In the genomic region with DNA sequence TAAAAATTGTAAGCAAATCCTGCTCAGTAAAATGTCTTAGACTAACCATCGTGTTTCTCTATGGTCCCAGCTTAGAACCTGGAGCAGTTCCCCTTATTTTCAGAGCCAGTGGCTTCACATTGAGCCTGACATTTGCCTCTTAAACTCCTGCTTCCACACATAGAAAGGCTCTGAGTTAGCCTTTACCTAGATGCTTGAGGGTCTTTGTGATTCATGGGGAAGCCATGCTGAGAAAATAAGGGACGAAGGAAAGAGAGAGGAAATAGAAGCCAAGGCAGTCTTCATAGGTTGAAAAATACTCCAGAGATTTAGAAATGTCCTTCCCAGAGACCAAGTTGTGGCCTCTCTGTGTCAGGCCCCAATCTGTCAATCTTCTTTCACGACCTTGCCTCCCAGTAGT, we compare ENCODE assay signal across 19 cellular contexts. TPM values are rescaled to one million over a fixed set of nuclear protein-coding genes. Genes with fewer than 3 reads are reported as not detected.
A peak's percentile ranks its signal among the peaks of the same experiment; 100 is the strongest.
DNase-seq lines count a peak whose midpoint lies in the region; ATAC-seq and TF ChIP-seq lines count a peak whose summit lies in the region.
"Had no signal": no experiment of that assay in that cellular context is flagged by ENCODE, and none has a peak within 500 bp of the region (broad histone marks: within the 10 kb centered on the region; RNA-seq: fewer than 3 reads in every experiment).

No MANE protein-coding gene starts in this region.

- H3K27me3 ChIP-seq in H9 (ENCODE audit: insufficient read depth, low read length) = no peaks in the 10 kb centered on the region
- no peaks in the 10 kb centered on the region for H3K27me3 ChIP-seq in OCI-LY3 (ENCODE audit: low read depth, low read length)
- H3K27me3 ChIP-seq in endodermal cell (ENCODE audit: control insufficient read depth, insufficient read depth, low read length, poor library complexity, severe bottlenecking) = no peaks in the 10 kb centered on the region
- H3K27me3 ChIP-seq in lower lobe of right lung (ENCODE audit: low read depth) = no peaks in the 10 kb centered on the region
- no peaks in the 10 kb centered on the region for H3K27me3 ChIP-seq in right atrium auricular region
- H3K27me3 ChIP-seq: SJSA1 had no signal

- H3K4me2 ChIP-seq in H9 (ENCODE audit: insufficient read depth, insufficient read length, low read length) (no peak overlapping the region), OCI-LY3 (ENCODE audit: low read length) (peak overlapping the region; percentile 47)

- no peak overlapping the region for H3K4ac ChIP-seq in H9 (ENCODE audit: low read depth, low read length)

- H3K4me3 ChIP-seq in OCI-LY3 (ENCODE audit: low read length) = no peak overlapping the region
- no peak overlapping the region for H3K4me3 ChIP-seq in endodermal cell (ENCODE audit: low read length)
- no peak overlapping the region for H3K4me3 ChIP-seq in lower lobe of right lung
- no peak overlapping the region for H3K4me3 ChIP-seq in right atrium auricular region
- H3K4me3 ChIP-seq: SJSA1 had no signal

- H4K5ac ChIP-seq in H9 (ENCODE audit: insufficient read length, low read depth, low read length) = no peak overlapping the region

- intact Hi-C loops in lower lobe of right lung (cut with DNase I) = no loop called here

- H3K23me2 ChIP-seq in H9 (ENCODE audit: insufficient read length, low read depth, low read length, poor library complexity, severe bottlenecking) = no peaks in the 10 kb centered on the region

- no peak overlapping the region for H2BK15ac ChIP-seq in H9 (ENCODE audit: low read depth, low read length)

- TF ChIP-seq CTCF in H9 (conservative IDR thresholded peaks at IDR 0.05) = no peak
- no peak for TF ChIP-seq CTCF in OCI-LY3 (IDR thresholded peaks at IDR 0.05; ENCODE audit: low read depth, low read length)
- TF ChIP-seq CTCF in endodermal cell (conservative IDR thresholded peaks at IDR 0.05) = no peak
- TF ChIP-seq CTCF in lower lobe of right lung (IDR thresholded peaks at IDR 0.05) = no peak
- TF ChIP-seq CTCF in right atrium auricular region (IDR thresholded peaks at IDR 0.05) = no peak

- ATAC-seq in lower lobe of right lung (no peak), HG03571 (IDR thresholded peaks at IDR 0.05; ENCODE audit: unreplicated experiment) (no peak), GM18505 (IDR thresholded peaks at IDR 0.05; ENCODE audit: unreplicated experiment) (no peak)
- ATAC-seq in stimulated activated naive CD8-positive, alpha-beta T cell treated with anti-CD3 and anti-CD28 coated beads, Interleukin-15, Interleukin-2, amounts not matched to agents 100 U/mL and 50 U/mL, for 24 hours = no peak
- ATAC-seq: PC-3 had no signal

- H3K27ac ChIP-seq in H9 (ENCODE audit: insufficient read length, low read depth, low read length) = no peak overlapping the region
- peak overlapping the region; percentile 78 for H3K27ac ChIP-seq in OCI-LY3 (ENCODE audit: low read length)
- H3K27ac ChIP-seq in endodermal cell (ENCODE audit: low read depth, low read length) = no peak overlapping the region
- peak overlapping the region; percentile 41 for H3K27ac ChIP-seq in lower lobe of right lung
- H3K27ac ChIP-seq in right atrium auricular region = no peak overlapping the region
- H3K27ac ChIP-seq: SJSA1 had no signal

- no CpG with 5 or more reads among the region's 3 CpGs for WGBS in H9 (ENCODE audit: extremely low coverage, insufficient read length, low lambda C conversion rate)
- 44 to 70% methylated on average over 3 of the region's 3 CpGs for WGBS in endodermal cell (ENCODE audit: insufficient coverage in 1 of 2, insufficient read length in 1 of 2), 2 experiments

- no peak overlapping the region for H3K23ac ChIP-seq in H9 (ENCODE audit: insufficient read length, low read depth, low read length)

- H3K36me3 ChIP-seq in OCI-LY3 (replicated peaks; ENCODE audit: low read depth, low read length) (no peaks in the 10 kb centered on the region), endodermal cell (ENCODE audit: control insufficient read depth, insufficient read depth, low read length) (no peaks in the 10 kb centered on the region), lower lobe of right lung (no peaks in the 10 kb centered on the region), right atrium auricular region (no peaks in the 10 kb centered on the region)
- H3K36me3 ChIP-seq: SJSA1 had no signal

- no peak overlapping the region for H3T11ph ChIP-seq in H9 (ENCODE audit: low read length)

- no peak overlapping the region for H3K14ac ChIP-seq in H9 (ENCODE audit: insufficient read depth, low read length)

- no peak overlapping the region for H2BK120ac ChIP-seq in H9 (ENCODE audit: low read depth, low read length, poor library complexity, severe bottlenecking)

- no peak overlapping the region for H3K18ac ChIP-seq in H9 (ENCODE audit: insufficient read length, low read depth, low read length)

- H4K91ac ChIP-seq in H9 (ENCODE audit: insufficient read length, low read depth, low read length) = no peak overlapping the region

- no peak overlapping the region for H3K9ac ChIP-seq in H9 (ENCODE audit: extremely low read depth, insufficient read length, low read length)
- peak overlapping the region; percentile 32; the same call in 1 of the 2 replicates for H3K9ac ChIP-seq in OCI-LY3 (ENCODE audit: low read length)
- H3K9ac ChIP-seq in endodermal cell (ENCODE audit: extremely low read depth, low read length, poor library complexity, severe bottlenecking) = no peak overlapping the region

- H3K4me1 Mint-ChIP-seq in H9 (peaks cover 10 to 14% of the 10 kb centered on the region in 2 experiments), endodermal cell (no peaks in the 10 kb centered on the region)

- no peak overlapping the region for H2AK5ac ChIP-seq in H9 (ENCODE audit: insufficient read length, low read length)

- H3K27ac Mint-ChIP-seq in H9 = peak overlapping the region; percentile 12 to 97 (median 84); a peak in 6 of 7 replicates
- peak overlapping the region; percentile 67 for H3K27ac Mint-ChIP-seq in endodermal cell
- H3K27ac Mint-ChIP-seq: CD4-positive, CD25-positive, alpha-beta regulatory T cell had no signal

- H3K27me3 Mint-ChIP-seq in H9 (ENCODE audit: low read depth) (no peaks in the 10 kb centered on the region), endodermal cell (ENCODE audit: insufficient read depth) (no peaks in the 10 kb centered on the region)
- H3K27me3 Mint-ChIP-seq: CD4-positive, CD25-positive, alpha-beta regulatory T cell had no signal

- H3K9me3 ChIP-seq in H9 (ENCODE audit: control insufficient read depth, low read depth, low read length) (no peaks in the 10 kb centered on the region), OCI-LY3 (ENCODE audit: insufficient read depth, low read length) (no peaks in the 10 kb centered on the region), endodermal cell (ENCODE audit: control insufficient read depth, low read length) (no peaks in the 10 kb centered on the region), lower lobe of right lung (no peaks in the 10 kb centered on the region), right atrium auricular region (no peaks in the 10 kb centered on the region)
- H3K9me3 ChIP-seq: Caco-2, SJSA1 had no signal

- H3K79me2 ChIP-seq in H9 (ENCODE audit: insufficient read depth, low read length) (no peaks in the 10 kb centered on the region), OCI-LY3 (ENCODE audit: low read length) (no peaks in the 10 kb centered on the region)

- H4K8ac ChIP-seq in H9 (replicated peaks; ENCODE audit: insufficient read length, low read depth, low read length) = no peak overlapping the region

- H2BK12ac ChIP-seq in H9 (ENCODE audit: insufficient read length, low read depth, low read length) = no peak overlapping the region

- no peak overlapping the region for H3K56ac ChIP-seq in H9 (ENCODE audit: insufficient read length, low read depth, low read length)

- H3K4me1 ChIP-seq in H9 (ENCODE audit: insufficient read depth, low read length) = peaks cover 5% of the 10 kb centered on the region; the same call in 1 of the 2 replicates
- H3K4me1 ChIP-seq in OCI-LY3 (ENCODE audit: low read length) = peaks cover 61% of the 10 kb centered on the region
- H3K4me1 ChIP-seq in endodermal cell (ENCODE audit: control insufficient read depth, insufficient read depth, low read length) = no peaks in the 10 kb centered on the region
- H3K4me1 ChIP-seq in lower lobe of right lung = peaks cover 9% of the 10 kb centered on the region
- H3K4me1 ChIP-seq in right atrium auricular region = peaks cover 0 to 11% of the 10 kb centered on the region in 2 donors
- H3K4me1 ChIP-seq: Caco-2 had no signal

- H4K20me1 ChIP-seq in H9 (ENCODE audit: control insufficient read depth, insufficient read depth, insufficient read length) (no peaks in the 10 kb centered on the region), OCI-LY3 (ENCODE audit: insufficient read depth, low read length) (no peaks in the 10 kb centered on the region)

- peak; percentile 41 for DNase-seq in H9
- peak; percentile 48 for DNase-seq in endodermal cell
- DNase-seq in lower lobe of right lung = no peak
- DNase-seq in right atrium auricular region (ENCODE audit: low spot score) = no peak
- DNase-seq in stimulated activated naive CD8-positive, alpha-beta T cell treated with anti-CD3 and anti-CD28 coated beads, Interleukin-15, Interleukin-2, amounts not matched to agents 100 U/mL and 50 U/mL, for 24 hours = no peak
- DNase-seq: ACHN; AML-193; Caco-2; CD4-positive, CD25-positive, alpha-beta regulatory T cell; NCI-H1436; NCI-H2029 treated with DMSO at 0.1 percent for 48 hours; NCI-H2171 treated with DMSO at 0.1 percent for 48 hours; NCI-H446 treated with DMSO at 0.1 percent for 48 hours; NK-92 treated with Interleukin-12 subunit alpha and Interleukin-12 subunit beta, amount 100 ng/mL, for 24 hours; PC-3 had no signal

- H3K9me3 Mint-ChIP-seq in H9 = peaks cover 14 to 18% of the 10 kb centered on the region in 2 experiments
- H3K9me3 Mint-ChIP-seq in endodermal cell = peaks cover 17% of the 10 kb centered on the region
- H3K9me3 Mint-ChIP-seq: CD4-positive, CD25-positive, alpha-beta regulatory T cell had no signal

- H3K36me3 Mint-ChIP-seq in H9 (ENCODE audit: insufficient read depth in 1 of 3, low read depth in 3 of 3) = peaks cover 6 to 19% (median 12%) of the 10 kb centered on the region in 3 experiments; a peak in 6 of 7 replicates
- peaks cover 11% of the 10 kb centered on the region for H3K36me3 Mint-ChIP-seq in endodermal cell (ENCODE audit: low read depth)
- H3K36me3 Mint-ChIP-seq: CD4-positive, CD25-positive, alpha-beta regulatory T cell had no signal

- no peak overlapping the region for H2BK20ac ChIP-seq in H9 (ENCODE audit: low read depth, low read length, poor library complexity, severe bottlenecking)

- H3K4me3 Mint-ChIP-seq in H9 (0 out of 5 replicates have a peak overlapping the region, but pooled peaks of 1 of the 2 experiments have one; percentile 3), endodermal cell (no peak overlapping the region)
- H3K4me3 Mint-ChIP-seq: CD4-positive, CD25-positive, alpha-beta regulatory T cell had no signal

- no peak overlapping the region for H2BK5ac ChIP-seq in H9 (ENCODE audit: insufficient read length, low read length)

- H3K79me1 ChIP-seq in H9 (ENCODE audit: insufficient read depth, low read depth, low read length, poor library complexity, severe bottlenecking) = no peaks in the 10 kb centered on the region

- H2AFZ ChIP-seq in H9 (ENCODE audit: low read length) (no peak overlapping the region), OCI-LY3 (ENCODE audit: low read depth, low read length) (peak overlapping the region; percentile 2; the same call in 1 of the 2 replicates)

- TF ChIP-seq POLR2A in GM18505 (IDR thresholded peaks at IDR 0.05; ENCODE audit: borderline replicate concordance, extremely low read depth, insufficient read depth, insufficient read length) = no peak

RNA-seq across cellular contexts. Expression of a gene that starts 16.1 kb away (rescaled TPM):
- 17.3 and 18.3 TPM in 2 replicates for total RNA-seq in H9 (2021)
- 10 to 100 TPM; 17.8 to 23.6 TPM for total RNA-seq in endodermal cell
- polyA plus RNA-seq in endodermal cell (2013, experiment 1 of 2) = 17.2 TPM
- 16.8 TPM for polyA plus RNA-seq in endodermal cell (2013, experiment 2 of 2)
- 17.9 TPM for total RNA-seq in lower lobe of right lung
- total RNA-seq in right atrium auricular region = 10 to 100 TPM; 10.3 to 12.4 TPM

RNA-seq across cellular contexts. Expression of a gene that starts 53.6 kb away (rescaled TPM):
- total RNA-seq in H9 (2021) (2.8 and 3.0 TPM in 2 replicates), endodermal cell (1 to 10 TPM; 4.9 to 6.2 TPM), lower lobe of right lung (4.1 TPM), right atrium auricular region (1 to 10 TPM; 2.4 to 2.9 TPM)
- polyA plus RNA-seq in endodermal cell (2013, experiment 1 of 2) = 3.2 TPM
- polyA plus RNA-seq in endodermal cell (2013, experiment 2 of 2) = 3.1 TPM

Comparison
In these comparisons a context has a peak if more than half of its experiments do, and no peak if none do; other contexts are left out.
1. DNase-seq: peak in H9 (single experiment) and endodermal cell (single experiment); none in lower lobe of right lung (single experiment), right atrium auricular region (single experiment) and stimulated activated naive CD8-positive, alpha-beta T cell treated with anti-CD3 and anti-CD28 coated beads, Interleukin-15, Interleukin-2, amounts not matched to agents 100 U/mL and 50 U/mL, for 24 hours (single experiment).
2. H3K27ac ChIP-seq: peak in OCI-LY3 (single experiment) and lower lobe of right lung (single experiment); none in H9 (single experiment), endodermal cell (single experiment) and right atrium auricular region (0 of 2).